Comparison of ENCODE assay signal across 2 cellular contexts in the genomic region with DNA sequence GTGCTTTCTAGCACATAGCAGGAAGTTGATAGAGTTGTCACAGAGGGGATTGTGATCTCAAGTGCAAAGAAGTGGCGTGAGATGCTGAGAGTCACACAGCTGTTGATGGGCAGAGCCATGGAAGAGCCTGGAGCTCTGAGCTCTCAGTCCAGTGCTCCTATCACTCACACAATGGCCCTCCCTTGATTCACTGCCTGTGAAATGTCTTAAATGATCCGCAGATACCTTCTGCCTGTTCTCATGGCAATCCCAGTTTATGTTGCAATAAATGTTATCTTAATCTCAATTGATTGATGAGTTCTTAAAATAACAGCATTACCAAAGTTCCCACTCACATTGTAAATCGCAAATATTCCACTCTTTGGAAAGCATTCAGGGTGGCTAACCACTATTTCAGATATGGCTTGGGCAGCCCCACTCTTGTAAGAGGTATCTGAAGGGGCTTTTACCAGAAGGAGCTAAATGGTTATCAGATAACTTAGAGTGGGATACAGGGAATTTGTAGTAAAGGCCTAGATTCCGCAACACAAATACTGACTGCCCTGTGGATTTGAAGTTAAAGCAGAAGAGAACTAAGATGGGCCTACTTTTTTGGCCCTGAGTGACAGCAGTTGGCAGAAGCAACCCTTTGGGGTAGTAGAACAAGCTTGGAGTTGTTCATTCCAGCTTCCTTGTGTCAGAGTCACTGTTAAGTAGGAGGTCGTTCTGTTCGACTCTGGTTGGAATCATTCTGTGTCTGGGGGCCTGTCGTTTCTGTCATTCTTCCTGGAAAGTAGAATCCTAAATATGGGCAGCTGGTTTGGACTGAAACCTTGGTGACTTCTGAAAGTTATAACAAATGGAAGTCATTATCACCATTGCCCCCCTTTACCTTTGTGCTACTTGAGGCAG.
TF ChIP-seq lines count a peak whose summit lies in the region.

No MANE protein-coding gene starts in this region.

TF ChIP-seq in HEK293T, 16 proteins besides CTCF, POLR2A, EP300 and RAD21:
- TF ChIP-seq, protein P1, sequence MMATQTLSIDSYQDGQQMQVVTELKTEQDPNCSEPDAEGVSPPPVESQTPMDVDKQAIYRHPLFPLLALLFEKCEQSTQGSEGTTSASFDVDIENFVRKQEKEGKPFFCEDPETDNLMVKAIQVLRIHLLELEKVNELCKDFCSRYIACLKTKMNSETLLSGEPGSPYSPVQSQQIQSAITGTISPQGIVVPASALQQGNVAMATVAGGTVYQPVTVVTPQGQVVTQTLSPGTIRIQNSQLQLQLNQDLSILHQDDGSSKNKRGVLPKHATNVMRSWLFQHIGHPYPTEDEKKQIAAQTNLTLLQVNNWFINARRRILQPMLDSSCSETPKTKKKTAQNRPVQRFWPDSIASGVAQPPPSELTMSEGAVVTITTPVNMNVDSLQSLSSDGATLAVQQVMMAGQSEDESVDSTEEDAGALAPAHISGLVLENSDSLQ (IDR thresholded peaks at IDR 0.05), result peak; percentile 72; the same call in 1 of the 2 replicates
- no peak for TF ChIP-seq HDGF (IDR thresholded peaks at IDR 0.05; ENCODE audit: borderline replicate concordance)

TF ChIP-seq in H1, 55 proteins besides CTCF, POLR2A, EP300 and RAD21 (continued from another document):
- TF ChIP-seq GABPA (IDR thresholded peaks at IDR 0.05; ENCODE audit: borderline replicate concordance, insufficient read depth, low read length), result no peak
- no peak for TF ChIP-seq BRCA1 (IDR thresholded peaks at IDR 0.05; ENCODE audit: low read depth, low read length)
- TF ChIP-seq RFX5 (IDR thresholded peaks at IDR 0.05; ENCODE audit: borderline replicate concordance, low read depth, low read length), result no peak
- TF ChIP-seq GTF2F1 (IDR thresholded peaks at IDR 0.05; ENCODE audit: borderline replicate concordance, low read depth, low read length), result no peak
- no peak for TF ChIP-seq KDM4A (IDR thresholded peaks at IDR 0.05; ENCODE audit: low read depth, low read length, severe bottlenecking)
- TF ChIP-seq HDAC6 (IDR thresholded peaks at IDR 0.05; ENCODE audit: low read depth, low read length), result no peak
- no peak for TF ChIP-seq RBBP5 (IDR thresholded peaks at IDR 0.05; ENCODE audit: borderline replicate concordance, low read depth, low read length)
- no peak for TF ChIP-seq MAFK (IDR thresholded peaks at IDR 0.05; ENCODE audit: low read depth, low read length)
- TF ChIP-seq, protein P2, sequence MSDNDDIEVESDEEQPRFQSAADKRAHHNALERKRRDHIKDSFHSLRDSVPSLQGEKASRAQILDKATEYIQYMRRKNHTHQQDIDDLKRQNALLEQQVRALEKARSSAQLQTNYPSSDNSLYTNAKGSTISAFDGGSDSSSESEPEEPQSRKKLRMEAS (IDR thresholded peaks at IDR 0.05), result no peak
